Comparison of ENCODE assay signal across 8 cellular contexts in genomic region chr10:30736685-30737232, GRCh38.
DNase-seq lines count a peak whose midpoint lies in the region; ATAC-seq lines count a peak whose summit lies in the region.

No MANE protein-coding gene starts in this region.

- in situ Hi-C loops in ACHN (cut with HindIII; ENCODE audit: low pct_ligation_motif_present, low pct_unique_long_range_greater_than_20kb, low sequenced_read_pairs) = no loop called here
- in situ Hi-C loops in G401 (cut with HindIII; ENCODE audit: low sequenced_read_pairs) = no loop called here

- intact Hi-C loops in left cardiac atrium (cut with DNase I) = no loop called here

- DNase-seq in ACHN = peak; percentile 85
- DNase-seq in SW 1271 (lab: John Stamatoyannopoulos, UW) = peak; percentile 57 to 85
- DNase-seq in left cardiac atrium = peak; percentile 41
- DNase-seq in C1 segment of cervical spinal cord (lab: John Stamatoyannopoulos, UW) = no peak
- no peak for DNase-seq in NCI-H748 treated with DMSO at 0.1 percent for 48 hours (lab: John Stamatoyannopoulos, UW)
- DNase-seq in G401 (ENCODE audit: low spot score) = no peak

- peak; percentile 62 for ATAC-seq in GM19023 (IDR thresholded peaks at IDR 0.05; ENCODE audit: unreplicated experiment)
- ATAC-seq in HG03097 (IDR thresholded peaks at IDR 0.05; ENCODE audit: low FRiP score, unreplicated experiment) = peak; percentile 81
- peak; percentile 75 to 91 for ATAC-seq in left cardiac atrium

Comparison
In these comparisons a context has a peak if more than half of its experiments do, and no peak if none do; other contexts are left out.
1. DNase-seq: peak in ACHN (single experiment), SW 1271 (2 of 2) and left cardiac atrium (single experiment); none in C1 segment of cervical spinal cord (0 of 14), NCI-H748 treated with DMSO at 0.1 percent for 48 hours (single experiment) and G401 (single experiment).
2. Peak in every context shown above with its lines, with median percentiles within 50 percentile points of each other: ATAC-seq.